Comparison of ENCODE assay signal across 29 cellular contexts in the genomic region with DNA sequence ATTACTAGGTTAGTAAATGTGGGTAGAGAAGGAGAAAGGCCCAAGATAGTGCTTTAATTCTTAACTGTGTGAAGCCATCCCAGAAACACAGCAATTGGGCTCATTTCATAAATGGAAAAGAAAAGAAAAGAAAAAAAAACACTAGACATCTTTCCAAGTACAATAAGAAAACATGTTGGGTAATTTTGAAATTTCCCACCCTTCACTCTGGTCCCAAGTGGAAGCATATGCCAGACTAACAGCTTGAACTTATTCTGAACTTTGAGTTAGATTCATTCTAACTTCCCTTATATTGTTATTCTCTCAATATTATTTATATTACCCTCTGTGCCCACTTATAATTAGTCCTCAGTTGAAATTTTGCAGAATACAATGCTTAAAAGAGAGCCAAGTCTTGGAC.
"Had no signal": no experiment of that assay in that cellular context is flagged by ENCODE, and none has a peak within 500 bp of the region (broad histone marks: within the 10 kb centered on the region; RNA-seq: fewer than 3 reads in every experiment).

No MANE protein-coding gene starts in this region.

- H3K9me3 ChIP-seq: body of pancreas, colonic mucosa, esophagus squamous epithelium, heart right ventricle had no signal

- H3K4me1 ChIP-seq: colonic mucosa, esophagus squamous epithelium, heart right ventricle had no signal

- H3K4me3 ChIP-seq: body of pancreas, cardiac muscle cell, colonic mucosa, esophagus squamous epithelium, heart right ventricle, hepatocyte had no signal

- H3K36me3 ChIP-seq: cardiac muscle cell, colonic mucosa, esophagus squamous epithelium, heart right ventricle had no signal

- ATAC-seq: activated CD4-positive, alpha-beta T cell treated with anti-CD3 and anti-CD28 coated beads for 36 hours; activated CD8-positive, alpha-beta memory T cell treated with anti-CD3 and anti-CD28 coated beads, Interleukin-2, amount 10 ng/mL, durations not matched to agents 7 days and 5 days; activated CD8-positive, alpha-beta T cell treated with anti-CD3 and anti-CD28 coated beads, Interleukin-2, amount 10 ng/mL, durations not matched to agents 7 days and 5 days; activated naive CD4-positive, alpha-beta T cell treated with anti-CD3 and anti-CD28 coated beads, Interleukin-2, amount 50 U/mL, for 72 hours; body of pancreas had no signal

- H3K27ac ChIP-seq: body of pancreas, cardiac muscle cell, colonic mucosa, epithelial cell of prostate, esophagus squamous epithelium, heart right ventricle, hepatocyte had no signal

- H3K27me3 ChIP-seq: body of pancreas, cardiac muscle cell, colonic mucosa, esophagus squamous epithelium, heart right ventricle, hepatocyte had no signal

- DNase-seq: activated CD4-positive, alpha-beta memory T cell treated with anti-CD3 and anti-CD28 coated beads for 36 hours; activated CD4-positive, alpha-beta T cell treated with anti-CD3 and anti-CD28 coated beads for 36 hours; activated CD4-positive, alpha-beta T cell treated with anti-CD3 and anti-CD28 coated beads, Interleukin-2, amount 10 ng/mL, durations not matched to agents 24 days and 14 days; activated CD4-positive, CD25-positive, alpha-beta regulatory T cell; activated CD4-positive, CD25-positive, alpha-beta regulatory T cell treated with anti-CD3 and anti-CD28 coated beads, Interleukin-2, amount 50 U/mL, for 72 hours; activated CD8-positive, alpha-beta memory T cell treated with anti-CD3 and anti-CD28 coated beads, Interleukin-2, amount 10 ng/mL, durations not matched to agents 7 days and 5 days; activated CD8-positive, alpha-beta memory T cell treated with anti-CD3 and anti-CD28 coated beads, Interleukin-2, amount 50 U/mL, for 4 hours; activated CD8-positive, alpha-beta T cell treated with anti-CD3 and anti-CD28 coated beads, Interleukin-2, amount 10 ng/mL, durations not matched to agents 7 days and 5 days; activated effector memory CD4-positive, alpha-beta T cell treated with anti-CD3 and anti-CD28 coated beads, Interleukin-2, amount 50 U/mL, for 16 hours; activated naive CD4-positive, alpha-beta T cell; activated naive CD4-positive, alpha-beta T cell treated with anti-CD3 and anti-CD28 coated beads, Interleukin-2, amount 10 ng/mL, durations not matched to agents 7 days and 5 days; activated naive CD8-positive, alpha-beta T cell treated with anti-CD3 and anti-CD28 coated beads, Interleukin-2, amount 10 ng/mL, durations not matched to agents 7 days and 5 days; activated T-cell treated with anti-CD3 and anti-CD28 coated beads, Interleukin-2, amount 50 U/mL, for 1 hour; activated T-cell treated with anti-CD3 and anti-CD28 coated beads, Interleukin-2, amount 50 U/mL, for 48 hours; amniotic stem cell; anterior cingulate cortex; body of pancreas; central memory CD4-positive, alpha-beta T cell; cerebellar nuclear complex; colonic mucosa; effector CD8-positive, alpha-beta T cell; esophagus squamous epithelium; foreskin fibroblast; heart right ventricle; T-helper 2 cell had no signal
